In genomic region chr5:175822225-175822624, GRCh38 we compare ENCODE assay signal across 1 cellular context.
TF ChIP-seq lines count a peak whose summit lies in the region.

No MANE protein-coding gene starts in this region.

TF ChIP-seq in H1, 55 proteins besides CTCF, POLR2A, EP300 and RAD21:
- TF ChIP-seq PHF8 (conservative IDR thresholded peaks at IDR 0.05; ENCODE audit: low read depth, low read length) (no peak), SIN3A (conservative IDR thresholded peaks at IDR 0.05 in 1 of 2, IDR thresholded peaks at IDR 0.05 in 1 of 2; ENCODE audit: low read depth in 1 of 2, low read length in 2 of 2) (no peak)
